ENCODE assay signal across 2 cellular contexts in the genomic region with DNA sequence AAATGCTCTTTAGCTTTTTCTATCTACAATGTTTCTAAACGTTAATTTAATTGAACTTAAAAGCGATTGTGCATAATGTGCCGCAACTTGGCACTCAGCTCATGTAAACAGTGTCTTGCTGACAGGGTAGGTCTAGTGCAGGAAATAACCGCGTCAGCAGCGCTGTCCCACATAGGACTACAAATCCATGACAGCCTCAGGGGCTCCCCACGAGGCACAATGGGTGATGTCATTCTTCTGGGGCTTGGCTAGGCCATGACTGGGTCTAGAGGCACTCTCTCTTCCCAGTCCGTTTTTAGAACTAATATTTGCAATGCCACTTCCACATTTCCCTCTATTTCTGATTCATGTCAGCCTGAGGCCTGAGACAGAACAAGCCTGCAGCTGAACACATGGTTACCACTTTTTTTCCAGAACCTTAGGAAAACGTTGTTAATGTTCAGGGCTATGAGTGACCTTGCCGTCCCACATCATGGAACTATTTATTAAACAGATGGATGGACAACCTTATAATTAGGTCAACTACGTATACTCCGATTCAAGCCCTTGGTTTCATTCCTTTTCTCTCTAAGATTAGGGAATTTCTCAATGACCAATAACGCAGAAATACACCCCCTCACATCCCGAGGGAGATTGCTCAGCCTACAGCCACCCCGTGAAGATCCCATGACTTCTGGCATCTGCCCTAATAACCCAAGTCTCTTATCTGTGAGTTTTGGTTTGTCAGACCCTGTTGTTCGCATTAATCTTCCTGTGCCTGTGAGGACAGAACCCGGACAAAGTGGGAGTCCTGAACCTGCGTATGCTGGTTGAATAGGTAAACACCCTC.
TF ChIP-seq lines count a peak whose summit lies in the region.

No MANE protein-coding gene starts in this region.

TF ChIP-seq in K562, 482 proteins besides CTCF, POLR2A, EP300 and RAD21:
- TF ChIP-seq NR4A1 (CRISPR knock-in tag; IDR thresholded peaks at IDR 0.05) (no peak), NR4A1 (tag; IDR thresholded peaks at IDR 0.05) (no peak), ATF7 (IDR thresholded peaks at IDR 0.05) (peak; percentile 37; the same call in 1 of the 2 replicates), CBFA2T2 (conservative IDR thresholded peaks at IDR 0.05) (peak; percentile 23; the same call in 1 of the 2 replicates), CBFA2T3 (IDR thresholded peaks at IDR 0.05) (peak; percentile 38; the same call in 1 of the 2 replicates), NCOA1 (IDR thresholded peaks at IDR 0.05; ENCODE audit: low read depth) (no peak), EZH2 (IDR thresholded peaks at IDR 0.05; ENCODE audit: borderline replicate concordance, low read depth, low read length) (no peak), ZFX (CRISPR knock-in tag; IDR thresholded peaks at IDR 0.05) (peak; percentile 19; the same call in 1 of the 2 replicates), MEIS2 (IDR thresholded peaks at IDR 0.05; ENCODE audit: partially characterized antibody) (peak; percentile 43), ETS2 (tag; IDR thresholded peaks at IDR 0.05; ENCODE audit: borderline replicate concordance, poor library complexity, severe bottlenecking) (no peak)
- TF ChIP-seq, protein P1, sequence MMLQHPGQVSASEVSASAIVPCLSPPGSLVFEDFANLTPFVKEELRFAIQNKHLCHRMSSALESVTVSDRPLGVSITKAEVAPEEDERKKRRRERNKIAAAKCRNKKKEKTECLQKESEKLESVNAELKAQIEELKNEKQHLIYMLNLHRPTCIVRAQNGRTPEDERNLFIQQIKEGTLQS (IDR thresholded peaks at IDR 0.05): peak; percentile 63
- TF ChIP-seq, protein P1 (CRISPR knock-in tag; conservative IDR thresholded peaks at IDR 0.05): no peak
- TF ChIP-seq, protein P2, sequence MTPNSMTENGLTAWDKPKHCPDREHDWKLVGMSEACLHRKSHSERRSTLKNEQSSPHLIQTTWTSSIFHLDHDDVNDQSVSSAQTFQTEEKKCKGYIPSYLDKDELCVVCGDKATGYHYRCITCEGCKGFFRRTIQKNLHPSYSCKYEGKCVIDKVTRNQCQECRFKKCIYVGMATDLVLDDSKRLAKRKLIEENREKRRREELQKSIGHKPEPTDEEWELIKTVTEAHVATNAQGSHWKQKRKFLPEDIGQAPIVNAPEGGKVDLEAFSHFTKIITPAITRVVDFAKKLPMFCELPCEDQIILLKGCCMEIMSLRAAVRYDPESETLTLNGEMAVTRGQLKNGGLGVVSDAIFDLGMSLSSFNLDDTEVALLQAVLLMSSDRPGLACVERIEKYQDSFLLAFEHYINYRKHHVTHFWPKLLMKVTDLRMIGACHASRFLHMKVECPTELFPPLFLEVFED (CRISPR knock-in tag; conservative IDR thresholded peaks at IDR 0.05): no peak
- TF ChIP-seq, protein P3, sequence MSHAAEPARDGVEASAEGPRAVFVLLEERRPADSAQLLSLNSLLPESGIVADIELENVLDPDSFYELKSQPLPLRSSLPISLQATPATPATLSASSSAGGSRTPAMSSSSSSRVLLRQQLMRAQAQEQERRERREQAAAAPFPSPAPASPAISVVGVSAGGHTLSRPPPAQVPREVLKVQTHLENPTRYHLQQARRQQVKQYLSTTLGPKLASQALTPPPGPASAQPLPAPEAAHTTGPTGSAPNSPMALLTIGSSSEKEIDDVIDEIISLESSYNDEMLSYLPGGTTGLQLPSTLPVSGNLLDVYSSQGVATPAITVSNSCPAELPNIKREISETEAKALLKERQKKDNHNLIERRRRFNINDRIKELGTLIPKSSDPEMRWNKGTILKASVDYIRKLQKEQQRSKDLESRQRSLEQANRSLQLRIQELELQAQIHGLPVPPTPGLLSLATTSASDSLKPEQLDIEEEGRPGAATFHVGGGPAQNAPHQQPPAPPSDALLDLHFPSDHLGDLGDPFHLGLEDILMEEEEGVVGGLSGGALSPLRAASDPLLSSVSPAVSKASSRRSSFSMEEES (CRISPR knock-in tag; IDR thresholded peaks at IDR 0.05): 0 out of 2 replicates have a peak, but pooled peaks have one; percentile 20
- TF ChIP-seq, protein P4, sequence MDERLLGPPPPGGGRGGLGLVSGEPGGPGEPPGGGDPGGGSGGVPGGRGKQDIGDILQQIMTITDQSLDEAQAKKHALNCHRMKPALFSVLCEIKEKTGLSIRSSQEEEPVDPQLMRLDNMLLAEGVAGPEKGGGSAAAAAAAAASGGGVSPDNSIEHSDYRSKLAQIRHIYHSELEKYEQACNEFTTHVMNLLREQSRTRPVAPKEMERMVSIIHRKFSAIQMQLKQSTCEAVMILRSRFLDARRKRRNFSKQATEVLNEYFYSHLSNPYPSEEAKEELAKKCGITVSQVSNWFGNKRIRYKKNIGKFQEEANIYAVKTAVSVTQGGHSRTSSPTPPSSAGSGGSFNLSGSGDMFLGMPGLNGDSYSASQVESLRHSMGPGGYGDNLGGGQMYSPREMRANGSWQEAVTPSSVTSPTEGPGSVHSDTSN (CRISPR knock-in tag; IDR thresholded peaks at IDR 0.05; ENCODE audit: low read depth): no peak
- TF ChIP-seq, protein P4 (tag; conservative IDR thresholded peaks at IDR 0.05; ENCODE audit: low read depth): peak; percentile 58
- TF ChIP-seq, protein P5, sequence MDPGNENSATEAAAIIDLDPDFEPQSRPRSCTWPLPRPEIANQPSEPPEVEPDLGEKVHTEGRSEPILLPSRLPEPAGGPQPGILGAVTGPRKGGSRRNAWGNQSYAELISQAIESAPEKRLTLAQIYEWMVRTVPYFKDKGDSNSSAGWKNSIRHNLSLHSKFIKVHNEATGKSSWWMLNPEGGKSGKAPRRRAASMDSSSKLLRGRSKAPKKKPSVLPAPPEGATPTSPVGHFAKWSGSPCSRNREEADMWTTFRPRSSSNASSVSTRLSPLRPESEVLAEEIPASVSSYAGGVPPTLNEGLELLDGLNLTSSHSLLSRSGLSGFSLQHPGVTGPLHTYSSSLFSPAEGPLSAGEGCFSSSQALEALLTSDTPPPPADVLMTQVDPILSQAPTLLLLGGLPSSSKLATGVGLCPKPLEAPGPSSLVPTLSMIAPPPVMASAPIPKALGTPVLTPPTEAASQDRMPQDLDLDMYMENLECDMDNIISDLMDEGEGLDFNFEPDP (CRISPR knock-in tag; IDR thresholded peaks at IDR 0.05): no peak

TF ChIP-seq in GM12891, 5 proteins besides CTCF, POLR2A, EP300 and RAD21:
- TF ChIP-seq POU2F2 (IDR thresholded peaks at IDR 0.05; ENCODE audit: low read depth, low read length) (no peak), PAX5 (IDR thresholded peaks at IDR 0.05; ENCODE audit: insufficient read depth, low read length, severe bottlenecking) (no peak), SPI1 (IDR thresholded peaks at IDR 0.05; ENCODE audit: low read depth, low read length) (no peak), POLR2AphosphoS5 (IDR thresholded peaks at IDR 0.05; ENCODE audit: low read depth, low read length) (no peak), TAF1 (IDR thresholded peaks at IDR 0.05; ENCODE audit: low read depth, low read length) (no peak)
TF ChIP-seq in GM12891: peak in this region for 0.
